8 cellular contexts compared by ENCODE assay signal in genomic region chr12:93377252-93377542, GRCh38. TPM values are rescaled to one million over a fixed set of nuclear protein-coding genes. Genes with fewer than 3 reads are reported as not detected.
DNase-seq lines count a peak whose midpoint lies in the region; ATAC-seq, FAIRE-seq and TF ChIP-seq lines count a peak whose summit lies in the region.

No MANE protein-coding gene starts in this region.

- H3K9me3 ChIP-seq in kidney (ENCODE audit: control insufficient read depth in 1 of 2, low read length in 2 of 2) (no peaks in the 10 kb centered on the region), subcutaneous abdominal adipose tissue (ENCODE audit: control insufficient read depth in 5 of 5, low read length in 5 of 5) (no peaks in the 10 kb centered on the region)

- H3K36me3 ChIP-seq in kidney (ENCODE audit: control insufficient read depth in 1 of 2, insufficient read depth in 2 of 2, low read length in 2 of 2) (no peaks in the 10 kb centered on the region), subcutaneous abdominal adipose tissue (ENCODE audit: control insufficient read depth in 5 of 5, insufficient read depth in 5 of 5, low read length in 5 of 5) (no peaks in the 10 kb centered on the region)

- peaks cover 2% of the 10 kb centered on the region for H3K27me3 Mint-ChIP-seq in IgD-negative memory B cell

- in situ Hi-C loops in astrocyte of the cerebellum (cut with HindIII; ENCODE audit: low sequenced_read_pairs): no loop called here

- no peak for FAIRE-seq in kidney (lab: Jason Lieb, UNC)

- intact Hi-C loops in kidney (cut with DNase I): no loop called here

- peaks cover 6 to 13% of the 10 kb centered on the region in 2 donors for H3K4me1 ChIP-seq in kidney (ENCODE audit: control insufficient read depth in 1 of 2, insufficient read depth in 1 of 2, low read depth in 1 of 2, low read length in 2 of 2)
- H3K4me1 ChIP-seq in subcutaneous abdominal adipose tissue (ENCODE audit: control insufficient read depth in 5 of 5, insufficient read depth in 5 of 5, low read length in 5 of 5): peaks cover 5 to 78% (median 73%) of the 10 kb centered on the region in 5 donors

- no peaks in the 10 kb centered on the region for H3K9me3 Mint-ChIP-seq in IgD-negative memory B cell

- TF ChIP-seq CTCF in astrocyte of the cerebellum (IDR thresholded peaks at IDR 0.05; ENCODE audit: low read depth, low read length, missing control alignments): no peak
- TF ChIP-seq CTCF in kidney (IDR thresholded peaks at IDR 0.05; ENCODE audit: borderline replicate concordance, extremely low read depth, insufficient read depth): no peak

- ATAC-seq in GM18868 (IDR thresholded peaks at IDR 0.05; ENCODE audit: unreplicated experiment): no peak
- no peak for ATAC-seq in GM19452 (IDR thresholded peaks at IDR 0.05; ENCODE audit: unreplicated experiment)
- ATAC-seq in GM21381 (IDR thresholded peaks at IDR 0.05; ENCODE audit: unreplicated experiment): no peak

- peaks cover 18 to 37% (median 29%) of the 10 kb centered on the region in 3 donors for H3K4me1 Mint-ChIP-seq in IgD-negative memory B cell

- no peaks in the 10 kb centered on the region for H3K27me3 ChIP-seq in subcutaneous abdominal adipose tissue (ENCODE audit: control insufficient read depth in 5 of 5, insufficient read depth in 4 of 5, low read length in 5 of 5)

- H3K4me3 ChIP-seq in astrocyte of the cerebellum (ENCODE audit: low read depth, low read length) (peak overlapping the region; percentile 63), kidney (ENCODE audit: low read length in 2 of 2) (peak overlapping the region; percentile 66 to 74), subcutaneous abdominal adipose tissue (ENCODE audit: low read depth in 1 of 5, low read length in 5 of 5) (peak overlapping the region; percentile 67 to 94 (median 85))

- H3K9ac ChIP-seq in kidney (ENCODE audit: low read length in 2 of 2): peak overlapping the region; percentile 3 to 90
- peak overlapping the region; percentile 43 to 92 (median 73) for H3K9ac ChIP-seq in subcutaneous abdominal adipose tissue (ENCODE audit: low read length in 5 of 5)

- H3K27ac Mint-ChIP-seq in IgD-negative memory B cell: peak overlapping the region in 2 of 3 donors; percentile 65 to 87

- H3K36me3 Mint-ChIP-seq in IgD-negative memory B cell: no peaks in the 10 kb centered on the region

- peak overlapping the region; percentile 88 to 97 (median 94) for H3K4me3 Mint-ChIP-seq in IgD-negative memory B cell

- H3K27ac ChIP-seq in kidney (ENCODE audit: low read depth in 2 of 2, low read length in 2 of 2): peak overlapping the region; percentile 82 to 90
- peak overlapping the region; percentile 95 for H3K27ac ChIP-seq in subcutaneous abdominal adipose tissue (ENCODE audit: low read depth, low read length)

- no peak for DNase-seq in astrocyte of the cerebellum (ENCODE audit: low read depth)
- no peak for DNase-seq in kidney
- no peak for DNase-seq in HuH-7.5 (ENCODE audit: low spot score)

RNA-seq across cellular contexts. Expression of gene NUDT4, which starts 0.5 kb away (rescaled TPM):
- polyA plus RNA-seq in IgD-negative memory B cell (99.0 TPM), kidney (ENCODE audit: insufficient read depth, low read depth, low replicate concordance) (104 TPM)
- 127 TPM for total RNA-seq in kidney
